Comparison of ENCODE assay signal across 17 cellular contexts in genomic region chr1:72280131-72280530, GRCh38. TPM values are rescaled to one million over a fixed set of nuclear protein-coding genes. Genes with fewer than 3 reads are reported as not detected.
DNase-seq lines count a peak whose midpoint lies in the region; ATAC-seq and TF ChIP-seq lines count a peak whose summit lies in the region.
"Had no signal": no experiment of that assay in that cellular context is flagged by ENCODE, and none has a peak within 500 bp of the region (broad histone marks: within the 10 kb centered on the region; RNA-seq: fewer than 3 reads in every experiment).

No MANE protein-coding gene starts in this region.

- H3K4me1 ChIP-seq in ACC112 (ENCODE audit: control insufficient read depth, insufficient read depth, low read length, unreplicated experiment) (peaks cover 27% of the 10 kb centered on the region), Loucy (ENCODE audit: insufficient read depth, low read length, poor library complexity, severe bottlenecking) (peaks cover 41% of the 10 kb centered on the region), fibroblast of lung (ENCODE audit: control insufficient read depth, extremely low read depth, insufficient read depth, low read length) (no peaks in the 10 kb centered on the region), rectal smooth muscle tissue (ENCODE audit: control insufficient read depth, insufficient read depth, low read length) (peaks cover 7% of the 10 kb centered on the region)

- H3K9me3 ChIP-seq in Loucy (ENCODE audit: insufficient read depth, low read depth, low read length) (no peaks in the 10 kb centered on the region), fibroblast of lung (ENCODE audit: control insufficient read depth, insufficient read depth, low read depth, low read length) (no peaks in the 10 kb centered on the region)
- H3K9me3 ChIP-seq: testis had no signal

- peak overlapping the region; percentile 72 for H3K4me2 ChIP-seq in Loucy (ENCODE audit: low read depth, low read length, poor library complexity, severe bottlenecking)
- H3K4me2 ChIP-seq in fibroblast of lung (ENCODE audit: extremely low read depth, insufficient read depth, low read length) = peak overlapping the region; percentile 73

- H3K4me3 ChIP-seq in ACC112 (ENCODE audit: low read depth, low read length) (peak overlapping the region; percentile 86), Loucy (ENCODE audit: low read length, poor library complexity, severe bottlenecking) (peak overlapping the region; percentile 99), fibroblast of lung (replicated peaks in 1 of 4; ENCODE audit: control extremely low read depth in 1 of 4, insufficient read depth in 1 of 4, low read depth in 3 of 4, low read length in 4 of 4) (peak overlapping the region in 1 of 4 experiments; percentile 52), rectal smooth muscle tissue (ENCODE audit: low read length) (no peak overlapping the region)

- H3K27me3 ChIP-seq in ACC112 (ENCODE audit: insufficient read depth, low read length) (no peaks in the 10 kb centered on the region), Loucy (ENCODE audit: insufficient read depth, low read length, poor library complexity, severe bottlenecking) (no peaks in the 10 kb centered on the region), fibroblast of lung (ENCODE audit: control insufficient read depth, insufficient read depth, low read length) (no peaks in the 10 kb centered on the region), rectal smooth muscle tissue (ENCODE audit: control insufficient read depth, insufficient read depth, low read length) (no peaks in the 10 kb centered on the region)
- H3K27me3 ChIP-seq: testis had no signal

- H3F3A ChIP-seq in Loucy (ENCODE audit: low read depth) = peaks cover 6% of the 10 kb centered on the region; the same call in 1 of the 2 replicates

- H2AFZ ChIP-seq in ACC112 (ENCODE audit: low read length, unreplicated experiment) (no peak overlapping the region), Loucy (ENCODE audit: low read length) (0 out of 2 replicates have a peak overlapping the region, but pooled peaks have one; percentile 4), fibroblast of lung (ENCODE audit: low read length) (no peak overlapping the region)

- no peak for TF ChIP-seq CTCF in Loucy (conservative IDR thresholded peaks at IDR 0.05; ENCODE audit: low read length)
- TF ChIP-seq CTCF in fibroblast of lung (conservative IDR thresholded peaks at IDR 0.05 in 1 of 2, IDR thresholded peaks at IDR 0.05 in 1 of 2; ENCODE audit: low read depth in 1 of 2, low read length in 2 of 2) = no peak

- no peak overlapping the region for H3K27ac ChIP-seq in ACC112 (ENCODE audit: low read depth, low read length)
- H3K27ac ChIP-seq in fibroblast of lung (ENCODE audit: insufficient read depth, low read length) = no peak overlapping the region
- H3K27ac ChIP-seq in rectal smooth muscle tissue (ENCODE audit: low read depth, low read length) = peak overlapping the region; percentile 44
- H3K27ac ChIP-seq: RWPE1 had no signal

- DNase-seq in fibroblast of lung (ENCODE audit: low read depth in 2 of 2) (no peak), KG1 (lab: John Stamatoyannopoulos, UW) (no peak), NCI-H345 treated with DMSO at 0.1 percent for 48 hours (lab: John Stamatoyannopoulos, UW; ENCODE audit: unreplicated experiment) (no peak)
- no peak for DNase-seq in activated CD4-positive, alpha-beta T cell treated with anti-CD3 and anti-CD28 coated beads, Interleukin-2, amount 50 U/mL, for 4 hours
- DNase-seq: activated CD4-positive, alpha-beta T cell treated with anti-CD3 and anti-CD28 coated beads for 48 hours; CD8-positive, alpha-beta T cell; foreskin melanocyte; H7; left colon; NCI-H1694; stimulated activated CD4-positive, alpha-beta T cell treated with anti-CD3 and anti-CD28 coated beads, Interleukin-4, amount 100 ng/mL, for 24 hours; testis had no signal

- H3K36me3 ChIP-seq in ACC112 (ENCODE audit: insufficient read depth, low read length) = no peaks in the 10 kb centered on the region
- no peaks in the 10 kb centered on the region for H3K36me3 ChIP-seq in Loucy (ENCODE audit: insufficient read depth, low read length)
- H3K36me3 ChIP-seq in fibroblast of lung (ENCODE audit: control insufficient read depth, insufficient read depth, low read length) = no peaks in the 10 kb centered on the region
- H3K36me3 ChIP-seq in rectal smooth muscle tissue (ENCODE audit: control insufficient read depth, insufficient read depth, low read length) = no peaks in the 10 kb centered on the region

- peak overlapping the region; percentile 1 for H3K9ac ChIP-seq in Loucy (ENCODE audit: low read depth, low read length, poor library complexity, severe bottlenecking)
- no peak overlapping the region for H3K9ac ChIP-seq in fibroblast of lung (ENCODE audit: insufficient read depth, low read length)
- no peak overlapping the region for H3K9ac ChIP-seq in rectal smooth muscle tissue (ENCODE audit: low read length)

- ATAC-seq in HG03196 (IDR thresholded peaks at IDR 0.05; ENCODE audit: unreplicated experiment) = no peak
- ATAC-seq: CD8-positive, alpha-beta T cell; left colon had no signal

- H3K79me2 ChIP-seq in ACC112 (ENCODE audit: control insufficient read depth, insufficient read depth, low read length, unreplicated experiment) = peaks cover 23% of the 10 kb centered on the region
- no peaks in the 10 kb centered on the region for H3K79me2 ChIP-seq in Loucy (ENCODE audit: insufficient read depth, low read length)
- no peaks in the 10 kb centered on the region for H3K79me2 ChIP-seq in fibroblast of lung (ENCODE audit: control insufficient read depth, insufficient read depth, low read length)

- no peaks in the 10 kb centered on the region for H3K9me2 ChIP-seq in Loucy (replicated peaks; ENCODE audit: low read depth, low read length)

- no peaks in the 10 kb centered on the region for H4K20me1 ChIP-seq in Loucy (ENCODE audit: insufficient read depth, low read length, poor library complexity, severe bottlenecking)
- H4K20me1 ChIP-seq in fibroblast of lung (ENCODE audit: control insufficient read depth, extremely low read depth, insufficient read depth, low read length) = no peaks in the 10 kb centered on the region

RNA-seq across cellular contexts. Expression of gene NEGR1, which starts 2.2 kb away (rescaled TPM):
- total RNA-seq in fibroblast of lung = 0.77 and 3.1 TPM in 2 replicates
- polyA plus RNA-seq in fibroblast of lung = 9.4 and 10.6 TPM in 2 replicates
- polyA plus RNA-seq in fibroblast of lung (2012) = 7.9 and 9.9 TPM in 2 replicates
- polyA minus RNA-seq in fibroblast of lung (ENCODE audit: low replicate concordance) = 2.5 and 18.5 TPM in 2 replicates
- total RNA-seq: CD8-positive, alpha-beta T cell had no signal
